16 cellular contexts compared by ENCODE assay signal in genomic region chr1:8937051-8937450, GRCh38. TPM values are rescaled to one million over a fixed set of nuclear protein-coding genes. Genes with fewer than 3 reads are reported as not detected.
"Had no signal": no experiment of that assay in that cellular context is flagged by ENCODE, and none has a peak within 500 bp of the region (broad histone marks: within the 10 kb centered on the region; RNA-seq: fewer than 3 reads in every experiment).

No MANE protein-coding gene starts in this region.

RNA-seq across cellular contexts. Expression of gene CA6, which starts 8.6 kb away (rescaled TPM):
- total RNA-seq: kidney; left colon; left lung; lung; mesothelial cell of epicardium; natural killer cell treated with Interleukin-12 subunit alpha and Interleukin-12 subunit beta and Interleukin-15 and Interleukin-18, amount 100 ng/mL, for 72 hours; osteoblast; pancreas; psoas muscle; sigmoid colon; subcutaneous adipose tissue; thoracic aorta; upper lobe of right lung had no signal
- polyA plus RNA-seq: immature natural killer cell, neural cell, pancreas, psoas muscle, small intestine had no signal
